33 cellular contexts compared by ENCODE assay signal in the genomic region with DNA sequence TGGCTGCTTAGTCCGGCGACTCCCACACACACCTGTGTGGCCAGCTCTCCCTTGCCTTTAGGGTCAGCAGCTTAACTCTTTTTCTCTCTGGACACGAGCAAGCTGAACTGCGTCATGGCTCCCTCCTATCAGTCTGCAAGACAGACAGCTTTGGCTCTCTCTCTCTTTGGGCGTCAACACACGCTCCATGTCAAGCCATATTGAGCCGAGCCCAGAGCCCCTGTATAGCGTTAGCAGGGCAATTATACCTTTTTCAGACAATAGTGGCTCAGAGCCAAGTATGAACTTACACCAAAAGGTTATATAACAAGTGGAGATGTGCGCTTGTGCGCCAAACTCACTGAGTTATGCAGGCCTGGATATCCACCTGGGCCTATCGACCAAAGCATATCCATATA.
"Had no signal": no experiment of that assay in that cellular context is flagged by ENCODE, and none has a peak within 500 bp of the region (broad histone marks: within the 10 kb centered on the region; RNA-seq: fewer than 3 reads in every experiment).

No MANE protein-coding gene starts in this region.

- H3K27ac ChIP-seq: brain microvascular endothelial cell, coronary artery, dorsolateral prefrontal cortex, WERI-Rb-1 had no signal

- H3K27me3 ChIP-seq: brain microvascular endothelial cell, dorsolateral prefrontal cortex had no signal

- ATAC-seq: activated CD4-positive, CD25-positive, alpha-beta regulatory T cell treated with anti-CD3 and anti-CD28 coated beads, Interleukin-2, amount 50 U/mL, for 24 hours; activated CD8-positive, alpha-beta T cell treated with anti-CD3 and anti-CD28 coated beads for 36 hours; activated T-cell treated with anti-CD3 and anti-CD28 coated beads, Interleukin-2, amount 50 U/mL, for 4 hours; activated T-helper 17 cell treated with anti-CD3 and anti-CD28 coated beads, Interleukin-2, amount 50 U/mL, for 72 hours; esophagus mucosa; T-helper 17 cell had no signal

- H3K9me3 Mint-ChIP-seq: dendritic cell treated with granulocyte-macrophage colony-stimulating factor and Interleukin-4, amounts not matched to agents 40 ng/mL and 50 ng/mL, for 4 days had no signal

- DNase-seq: activated B cell treated with CpG ODN at 0.5 μM for 24 hours; activated CD4-positive, alpha-beta T cell treated with anti-CD3 and anti-CD28 coated beads for 48 hours; activated CD4-positive, alpha-beta T cell treated with anti-CD3 and anti-CD28 coated beads, Interleukin-2, amount 50 U/mL, for 1 hour; activated CD4-positive, alpha-beta T cell treated with anti-CD3 and anti-CD28 coated beads, Interleukin-2, amount 50 U/mL, for 48 hours; activated CD8-positive, alpha-beta memory T cell treated with anti-CD3 and anti-CD28 coated beads for 24 hours; activated CD8-positive, alpha-beta T cell treated with anti-CD3 and anti-CD28 coated beads for 36 hours; activated effector memory CD4-positive, alpha-beta T cell treated with Interleukin-2 at 50 U/mL for 16 hours; activated gamma-delta T cell treated with Interleukin-2 at 50 U/mL for 16 hours; activated naive CD4-positive, alpha-beta T cell treated with anti-CD3 and anti-CD28 coated beads, Interleukin-2, amount 50 U/mL, for 16 hours; activated naive CD4-positive, alpha-beta T cell treated with Interleukin-2 at 50 U/mL for 16 hours; activated T-cell treated with anti-CD3 and anti-CD28 coated beads, Interleukin-2, amount 50 U/mL, for 4 hours; amniotic stem cell; anterior cingulate cortex; brain microvascular endothelial cell; dorsolateral prefrontal cortex; effector memory CD4-positive, alpha-beta T cell; endodermal cell; foreskin fibroblast; head of caudate nucleus; T-helper 17 cell; T1000; WERI-Rb-1 had no signal

- H3K27me3 Mint-ChIP-seq: activated B cell treated with CpG ODN at 0.5 μM for 24 hours; activated CD8-positive, alpha-beta T cell treated with anti-CD3 and anti-CD28 coated beads for 36 hours; activated naive CD8-positive, alpha-beta T cell; dendritic cell treated with granulocyte-macrophage colony-stimulating factor and Interleukin-4, amounts not matched to agents 40 ng/mL and 50 ng/mL, for 4 days had no signal

- H3K4me3 ChIP-seq: coronary artery, dorsolateral prefrontal cortex had no signal

- H3K4me3 Mint-ChIP-seq: activated B cell treated with CpG ODN at 0.5 μM for 24 hours; activated CD8-positive, alpha-beta T cell treated with anti-CD3 and anti-CD28 coated beads for 36 hours; activated naive CD8-positive, alpha-beta T cell; activated T-cell treated with anti-CD3 and anti-CD28 coated beads, Interleukin-2, amount 50 U/mL, for 4 hours; activated T-helper 17 cell treated with anti-CD3 and anti-CD28 coated beads, Interleukin-2, amount 50 U/mL, for 72 hours; central memory CD8-positive, alpha-beta T cell; dendritic cell treated with granulocyte-macrophage colony-stimulating factor and Interleukin-4, amounts not matched to agents 40 ng/mL and 50 ng/mL, for 4 days; endodermal cell; T-helper 17 cell; T-helper 2 cell treated with Interferon-gamma antibody and Interleukin-4, amounts not matched to agents 5 μg/mL and 100 μg/mL, for 36 hours had no signal

- H3K27ac Mint-ChIP-seq: activated B cell treated with CpG ODN at 0.5 μM for 24 hours; activated CD8-positive, alpha-beta T cell treated with anti-CD3 and anti-CD28 coated beads for 36 hours; activated naive CD8-positive, alpha-beta T cell; activated T-helper 17 cell treated with anti-CD3 and anti-CD28 coated beads, Interleukin-2, amount 50 U/mL, for 72 hours; dendritic cell treated with granulocyte-macrophage colony-stimulating factor and Interleukin-4, amounts not matched to agents 40 ng/mL and 50 ng/mL, for 4 days; endodermal cell; T-helper 17 cell; T-helper 2 cell treated with Interferon-gamma antibody and Interleukin-4, amounts not matched to agents 5 μg/mL and 100 μg/mL, for 36 hours had no signal

- FAIRE-seq: astrocyte, bronchial epithelial cell, frontal cortex had no signal

- H3K4me1 Mint-ChIP-seq: activated B cell treated with CpG ODN at 0.5 μM for 24 hours; activated T-helper 17 cell treated with anti-CD3 and anti-CD28 coated beads, Interleukin-2, amount 50 U/mL, for 72 hours; central memory CD8-positive, alpha-beta T cell; endodermal cell; T-helper 17 cell had no signal

- H3K36me3 ChIP-seq: brain microvascular endothelial cell, WERI-Rb-1 had no signal
